Comparison of ENCODE assay signal across 24 cellular contexts in the genomic region with DNA sequence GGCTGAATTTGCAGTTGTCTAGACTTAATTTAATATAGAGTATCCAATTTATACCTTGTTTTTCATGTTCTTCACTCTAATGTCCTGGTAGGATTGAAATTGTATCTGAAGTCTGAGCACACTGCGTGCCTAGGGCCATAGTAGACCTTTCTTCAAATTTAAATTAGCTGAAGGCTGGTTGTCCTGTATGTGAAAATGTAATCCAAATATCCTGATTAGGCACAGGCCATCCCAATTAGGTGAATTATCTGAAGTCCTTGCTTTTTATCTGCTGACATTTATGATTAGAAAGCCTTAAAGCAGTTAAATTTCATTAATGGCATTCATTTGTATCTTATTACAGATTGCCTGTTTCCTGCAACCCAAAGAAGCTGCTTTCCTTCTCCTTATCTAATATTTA. TPM values are rescaled to one million over a fixed set of nuclear protein-coding genes. Genes with fewer than 3 reads are reported as not detected.
DNase-seq lines count a peak whose midpoint lies in the region; ATAC-seq, FAIRE-seq and TF ChIP-seq lines count a peak whose summit lies in the region.
"Had no signal": no experiment of that assay in that cellular context is flagged by ENCODE, and none has a peak within 500 bp of the region (broad histone marks: within the 10 kb centered on the region; RNA-seq: fewer than 3 reads in every experiment).

No MANE protein-coding gene starts in this region.

- intact Hi-C loops in dendritic cell treated with granulocyte-macrophage colony-stimulating factor and Interleukin-4, amounts not matched to agents 40 ng/mL and 50 ng/mL, for 4 days (cut with micrococcal nuclease): no loop called here

- peaks cover 42% of the 10 kb centered on the region for H3K36me3 Mint-ChIP-seq in dendritic cell treated with granulocyte-macrophage colony-stimulating factor and Interleukin-4, amounts not matched to agents 40 ng/mL and 50 ng/mL, for 4 days (ENCODE audit: low read depth)
- peaks cover 16% of the 10 kb centered on the region for H3K36me3 Mint-ChIP-seq in WTC11

- H3K4me1 ChIP-seq in BE2C: peaks cover 6% of the 10 kb centered on the region

- TF ChIP-seq POLR2A in H54 (IDR thresholded peaks at IDR 0.05; ENCODE audit: low read depth, low read length): no peak

- DNase-seq in BE2C: peak; percentile 46
- no peak for DNase-seq in HL-60 (ENCODE audit: low read depth in 1 of 2, low spot score in 1 of 2)
- no peak for DNase-seq in inferior parietal cortex (ENCODE audit: extremely low spot score)
- no peak for DNase-seq in H54 (ENCODE audit: insufficient read length, low spot score)
- no peak for DNase-seq in WTC11 (ENCODE audit: low spot score)
- DNase-seq: CD4-positive, alpha-beta T cell; CD8-positive, alpha-beta memory T cell; DMS 273 treated with DMSO at 0.1 percent for 48 hours; DMS79; EL; GDM1; GM23248; H9 had no signal

- H3K9me3 ChIP-seq in BE2C: no peaks in the 10 kb centered on the region

- H3K27me3 Mint-ChIP-seq in dendritic cell treated with granulocyte-macrophage colony-stimulating factor and Interleukin-4, amounts not matched to agents 40 ng/mL and 50 ng/mL, for 4 days: no peaks in the 10 kb centered on the region
- no peaks in the 10 kb centered on the region for H3K27me3 Mint-ChIP-seq in WTC11 (ENCODE audit: low read depth)
- H3K27me3 Mint-ChIP-seq: CD4-positive, alpha-beta T cell; CD8-positive, alpha-beta memory T cell had no signal

- H3K27ac ChIP-seq in HL-60 (replicated peaks): peak overlapping the region; percentile 14; the same call in 1 of the 2 replicates
- H3K27ac ChIP-seq: 22Rv1, C4-2B, GM23248 had no signal

- H3K27ac Mint-ChIP-seq in dendritic cell treated with granulocyte-macrophage colony-stimulating factor and Interleukin-4, amounts not matched to agents 40 ng/mL and 50 ng/mL, for 4 days: peak overlapping the region; percentile 29
- H3K27ac Mint-ChIP-seq in WTC11: no peak overlapping the region
- H3K27ac Mint-ChIP-seq: CD4-positive, alpha-beta T cell; H9 had no signal

- H3K36me3 ChIP-seq in BE2C: peaks cover 44% of the 10 kb centered on the region

- ATAC-seq in WTC11: no peak
- ATAC-seq: GM12878, HCT116 had no signal

- peaks cover 12% of the 10 kb centered on the region for H3K4me1 Mint-ChIP-seq in dendritic cell treated with granulocyte-macrophage colony-stimulating factor and Interleukin-4, amounts not matched to agents 40 ng/mL and 50 ng/mL, for 4 days (ENCODE audit: low read depth)
- H3K4me1 Mint-ChIP-seq in WTC11: no peaks in the 10 kb centered on the region
- H3K4me1 Mint-ChIP-seq: CD8-positive, alpha-beta memory T cell; H9 had no signal

- H3K27me3 ChIP-seq in BE2C: no peaks in the 10 kb centered on the region
- no peaks in the 10 kb centered on the region for H3K27me3 ChIP-seq in HL-60 (ENCODE audit: insufficient read depth, poor library complexity, severe bottlenecking)

- H3K9me3 Mint-ChIP-seq in dendritic cell treated with granulocyte-macrophage colony-stimulating factor and Interleukin-4, amounts not matched to agents 40 ng/mL and 50 ng/mL, for 4 days: no peaks in the 10 kb centered on the region
- 0 out of 2 replicates have a peak, but pooled peaks cover 3% of the 10 kb centered on the region for H3K9me3 Mint-ChIP-seq in WTC11
- H3K9me3 Mint-ChIP-seq: CD4-positive, alpha-beta T cell had no signal

- POLR2A ChIA-PET in WTC11 (lab: Charles Lee): interaction anchor here (0.5 kb wide), 1 partner anchor 23 kb away, joined by 4 read pairs; no protein-coding TSS in a partner anchor

- no peak for TF ChIP-seq CTCF in BE2C (IDR thresholded peaks at IDR 0.05; ENCODE audit: low read depth, low read length)
- TF ChIP-seq CTCF in HL-60 (IDR thresholded peaks at IDR 0.05; ENCODE audit: insufficient read depth, low read length): no peak
- no peak for TF ChIP-seq CTCF in WTC11 (IDR thresholded peaks at IDR 0.05)

- H3K4me3 Mint-ChIP-seq in dendritic cell treated with granulocyte-macrophage colony-stimulating factor and Interleukin-4, amounts not matched to agents 40 ng/mL and 50 ng/mL, for 4 days: no peak overlapping the region
- no peak overlapping the region for H3K4me3 Mint-ChIP-seq in WTC11
- H3K4me3 Mint-ChIP-seq: CD4-positive, alpha-beta T cell; CD8-positive, alpha-beta memory T cell; H9 had no signal

- no peak for FAIRE-seq in H54 (lab: Jason Lieb, UNC)
- FAIRE-seq: A204.1, D721Med, GM12878, GM19239, H1 had no signal

- CTCF ChIA-PET in WTC11 (lab: Charles Lee): no interaction called here

- H3K4me3 ChIP-seq in BE2C (ENCODE audit: low read depth, low read length) (no peak overlapping the region), HL-60 (replicated peaks; ENCODE audit: insufficient read depth, low read length) (no peak overlapping the region)
- H3K4me3 ChIP-seq: GM12878, GM23248 had no signal

TF ChIP-seq in WTC11, 78 proteins besides CTCF, POLR2A, EP300 and RAD21 (continues in another document):
- TF ChIP-seq TEAD1 (CRISPR knock-in tag; IDR thresholded peaks at IDR 0.05) (no peak), ZNF423 (CRISPR knock-in tag; IDR thresholded peaks at IDR 0.05) (no peak), SP1 (CRISPR knock-in tag; conservative IDR thresholded peaks at IDR 0.05) (no peak), FOXK1 (CRISPR knock-in tag; IDR thresholded peaks at IDR 0.05) (no peak), JUN (CRISPR knock-in tag; IDR thresholded peaks at IDR 0.05) (no peak), NFYB (CRISPR knock-in tag; conservative IDR thresholded peaks at IDR 0.05; ENCODE audit: low read depth) (no peak)
- TF ChIP-seq, protein P1, sequence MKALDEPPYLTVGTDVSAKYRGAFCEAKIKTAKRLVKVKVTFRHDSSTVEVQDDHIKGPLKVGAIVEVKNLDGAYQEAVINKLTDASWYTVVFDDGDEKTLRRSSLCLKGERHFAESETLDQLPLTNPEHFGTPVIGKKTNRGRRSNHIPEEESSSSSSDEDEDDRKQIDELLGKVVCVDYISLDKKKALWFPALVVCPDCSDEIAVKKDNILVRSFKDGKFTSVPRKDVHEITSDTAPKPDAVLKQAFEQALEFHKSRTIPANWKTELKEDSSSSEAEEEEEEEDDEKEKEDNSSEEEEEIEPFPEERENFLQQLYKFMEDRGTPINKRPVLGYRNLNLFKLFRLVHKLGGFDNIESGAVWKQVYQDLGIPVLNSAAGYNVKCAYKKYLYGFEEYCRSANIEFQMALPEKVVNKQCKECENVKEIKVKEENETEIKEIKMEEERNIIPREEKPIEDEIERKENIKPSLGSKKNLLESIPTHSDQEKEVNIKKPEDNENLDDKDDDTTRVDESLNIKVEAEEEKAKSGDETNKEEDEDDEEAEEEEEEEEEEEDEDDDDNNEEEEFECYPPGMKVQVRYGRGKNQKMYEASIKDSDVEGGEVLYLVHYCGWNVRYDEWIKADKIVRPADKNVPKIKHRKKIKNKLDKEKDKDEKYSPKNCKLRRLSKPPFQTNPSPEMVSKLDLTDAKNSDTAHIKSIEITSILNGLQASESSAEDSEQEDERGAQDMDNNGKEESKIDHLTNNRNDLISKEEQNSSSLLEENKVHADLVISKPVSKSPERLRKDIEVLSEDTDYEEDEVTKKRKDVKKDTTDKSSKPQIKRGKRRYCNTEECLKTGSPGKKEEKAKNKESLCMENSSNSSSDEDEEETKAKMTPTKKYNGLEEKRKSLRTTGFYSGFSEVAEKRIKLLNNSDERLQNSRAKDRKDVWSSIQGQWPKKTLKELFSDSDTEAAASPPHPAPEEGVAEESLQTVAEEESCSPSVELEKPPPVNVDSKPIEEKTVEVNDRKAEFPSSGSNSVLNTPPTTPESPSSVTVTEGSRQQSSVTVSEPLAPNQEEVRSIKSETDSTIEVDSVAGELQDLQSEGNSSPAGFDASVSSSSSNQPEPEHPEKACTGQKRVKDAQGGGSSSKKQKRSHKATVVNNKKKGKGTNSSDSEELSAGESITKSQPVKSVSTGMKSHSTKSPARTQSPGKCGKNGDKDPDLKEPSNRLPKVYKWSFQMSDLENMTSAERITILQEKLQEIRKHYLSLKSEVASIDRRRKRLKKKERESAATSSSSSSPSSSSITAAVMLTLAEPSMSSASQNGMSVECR (CRISPR knock-in tag; IDR thresholded peaks at IDR 0.05; ENCODE audit: borderline replicate concordance): no peak
- TF ChIP-seq, protein P2, sequence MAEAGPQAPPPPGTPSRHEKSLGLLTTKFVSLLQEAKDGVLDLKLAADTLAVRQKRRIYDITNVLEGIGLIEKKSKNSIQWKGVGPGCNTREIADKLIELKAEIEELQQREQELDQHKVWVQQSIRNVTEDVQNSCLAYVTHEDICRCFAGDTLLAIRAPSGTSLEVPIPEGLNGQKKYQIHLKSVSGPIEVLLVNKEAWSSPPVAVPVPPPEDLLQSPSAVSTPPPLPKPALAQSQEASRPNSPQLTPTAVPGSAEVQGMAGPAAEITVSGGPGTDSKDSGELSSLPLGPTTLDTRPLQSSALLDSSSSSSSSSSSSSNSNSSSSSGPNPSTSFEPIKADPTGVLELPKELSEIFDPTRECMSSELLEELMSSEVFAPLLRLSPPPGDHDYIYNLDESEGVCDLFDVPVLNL (CRISPR knock-in tag; IDR thresholded peaks at IDR 0.05; ENCODE audit: borderline replicate concordance, low read depth): no peak

RNA-seq across cellular contexts. Expression of a gene that starts 20.4 kb away (rescaled TPM):
- 40.2 TPM for polyA plus RNA-seq in BE2C (2012; ENCODE audit: insufficient read depth, insufficient read length, low read depth)
- total RNA-seq in WTC11 (2021): 36.9 to 39.8 TPM (median 37.0 TPM) in 3 replicates

RNA-seq across cellular contexts. Expression of a gene that starts 20.5 kb away (rescaled TPM):
- 75.8 TPM for polyA plus RNA-seq in BE2C (2012; ENCODE audit: insufficient read depth, insufficient read length, low read depth)
- 29.0 to 32.4 TPM (median 30.4 TPM) in 3 replicates for total RNA-seq in WTC11 (2021)

RNA-seq across cellular contexts. Expression of a gene that starts 33.6 kb away (rescaled TPM):
- polyA plus RNA-seq in BE2C (2012; ENCODE audit: insufficient read depth, insufficient read length, low read depth): 28.9 TPM
- total RNA-seq in WTC11 (2021): 41.6 to 43.9 TPM (median 43.6 TPM) in 3 replicates

RNA-seq across cellular contexts. Expression of a gene that starts 33.9 kb away (rescaled TPM):
- polyA plus RNA-seq in BE2C (2012; ENCODE audit: insufficient read depth, insufficient read length, low read depth): 19.7 TPM
- 13.5 to 14.9 TPM (median 13.9 TPM) in 3 replicates for total RNA-seq in WTC11 (2021)

RNA-seq across cellular contexts. Expression of a gene that starts 48.2 kb away (rescaled TPM):
- polyA plus RNA-seq in BE2C (2012; ENCODE audit: insufficient read depth, insufficient read length, low read depth): 0.74 TPM
- 0.17 to 0.25 TPM (median 0.25 TPM) in 3 replicates for total RNA-seq in WTC11 (2021)
- total RNA-seq: CD8-positive, alpha-beta memory T cell; GM23248; H1 had no signal
- polyA plus RNA-seq: AG04450; BJ; CD8-positive, alpha-beta memory T cell; GM23248 had no signal
